Comparison of ENCODE assay signal across 22 cellular contexts in the genomic region with DNA sequence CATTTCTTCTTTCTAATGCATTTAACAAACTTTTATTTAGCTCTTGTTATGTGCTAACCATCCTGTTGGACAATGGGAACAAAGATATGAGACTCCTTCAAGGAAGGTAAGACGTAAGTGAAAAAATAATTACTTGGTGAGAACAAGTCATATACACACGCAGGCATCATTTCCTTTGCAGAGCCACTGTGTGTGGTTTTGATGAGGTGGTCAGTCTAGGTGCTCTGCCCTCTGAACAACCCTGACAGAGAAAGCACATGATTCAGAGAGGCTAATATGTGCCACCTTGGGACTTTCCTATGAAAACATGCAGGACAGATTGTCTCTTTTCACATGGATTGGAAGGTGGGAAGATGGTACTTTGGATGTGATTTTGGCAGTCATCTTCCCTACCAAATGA.
DNase-seq lines count a peak whose midpoint lies in the region; ATAC-seq, FAIRE-seq and TF ChIP-seq lines count a peak whose summit lies in the region.
"Had no signal": no experiment of that assay in that cellular context is flagged by ENCODE, and none has a peak within 500 bp of the region (broad histone marks: within the 10 kb centered on the region; RNA-seq: fewer than 3 reads in every experiment).

No MANE protein-coding gene starts in this region.

- no peaks in the 10 kb centered on the region for H3K79me1 ChIP-seq in mesenchymal stem cell (replicated peaks; ENCODE audit: low read length, poor library complexity, severe bottlenecking)

- no peak for TF ChIP-seq RAD21 in GM12878 (IDR thresholded peaks at IDR 0.05; ENCODE audit: insufficient read depth, low read depth, low read length)

- FAIRE-seq in GM12878 (lab: Jason Lieb, UNC) = no peak
- FAIRE-seq: GM18507 had no signal

- no peak overlapping the region for H3K18ac ChIP-seq in mesenchymal stem cell (ENCODE audit: low read depth in 1 of 2, low read length in 2 of 2)

- H3K27me3 Mint-ChIP-seq in activated naive CD4-positive, alpha-beta T cell treated with anti-CD3 and anti-CD28 coated beads, Interleukin-2, amount 10 ng/mL, durations not matched to agents 7 days and 5 days = no peaks in the 10 kb centered on the region
- H3K27me3 Mint-ChIP-seq: CD8-positive, alpha-beta memory T cell had no signal

- DNase-seq in left ventricle myocardium inferior = no peak
- no peak for DNase-seq in right cardiac atrium
- DNase-seq in GM12878 (ENCODE audit: low read depth, low spot score) = no peak
- DNase-seq in mesenchymal stem cell = no peak
- no peak for DNase-seq in amniotic stem cell (lab: John Stamatoyannopoulos, UW)
- DNase-seq in NCI-H2107 treated with DMSO at 0.1 percent for 48 hours (lab: John Stamatoyannopoulos, UW; ENCODE audit: unreplicated experiment) = no peak
- no peak for DNase-seq in aorta
- DNase-seq in activated naive CD4-positive, alpha-beta T cell treated with anti-CD3 and anti-CD28 coated beads, Interleukin-2, amount 10 ng/mL, durations not matched to agents 7 days and 5 days = no peak
- DNase-seq: Calu3; CD8-positive, alpha-beta memory T cell; DMS153; KBM-7; NCI-H1105; NCI-H146; NCI-H2029; NCI-H226; NCI-H510A treated with DMSO at 0.1 percent for 48 hours; NCI-H748 treated with DMSO at 0.1 percent for 48 hours; NK-92 treated with Interleukin-12 subunit alpha and Interleukin-12 subunit beta, amount 100 ng/mL, for 24 hours; SJCRH30 had no signal

- no peak overlapping the region for H2BK120ac ChIP-seq in mesenchymal stem cell (ENCODE audit: low read depth, low read length)

- H3K79me2 ChIP-seq in GM12878 (ENCODE audit: control insufficient read depth, insufficient read depth, low read length) = no peaks in the 10 kb centered on the region

- SMC1A ChIA-PET in GM12878 (lab: Charles Lee; ENCODE audit: uncharacterized antibody, unreplicated experiment) = no interaction called here

- TF ChIP-seq CTCF in left ventricle myocardium inferior (IDR thresholded peaks at IDR 0.05; ENCODE audit: borderline replicate concordance) = no peak
- no peak for TF ChIP-seq CTCF in GM12878 (IDR thresholded peaks at IDR 0.05 in 2 of 3, conservative IDR thresholded peaks at IDR 0.05 in 1 of 3; ENCODE audit: control insufficient read depth in 2 of 3, extremely low read depth in 1 of 3, insufficient read depth in 1 of 3, low read depth in 3 of 3, low read length in 3 of 3)

- no peak overlapping the region for H3K14ac ChIP-seq in mesenchymal stem cell (ENCODE audit: low read length in 2 of 2)

- no peak overlapping the region for H2AK5ac ChIP-seq in mesenchymal stem cell (ENCODE audit: low read length, severe bottlenecking)

- CTCF ChIA-PET in GM12878 (lab: Yijun Ruan, JAX) = no interaction called here
- CTCF ChIA-PET in activated naive CD4-positive, alpha-beta T cell treated with anti-CD3 and anti-CD28 coated beads, Interleukin-2, amount 10 ng/mL, durations not matched to agents 7 days and 5 days (lab: Charles Lee) = interaction anchor here (0.6 kb wide), 1 partner anchor 14 kb away, joined by 3 read pairs; no protein-coding TSS in a partner anchor

- H3K4me3 ChIP-seq in left ventricle myocardium inferior = no peak overlapping the region
- H3K4me3 ChIP-seq in right cardiac atrium (ENCODE audit: low read length) = no peak overlapping the region
- no peak overlapping the region for H3K4me3 ChIP-seq in GM12878
- no peak overlapping the region for H3K4me3 ChIP-seq in mesenchymal stem cell (ENCODE audit: insufficient read depth in 1 of 2, low read depth in 1 of 2, low read length in 2 of 2)
- H3K4me3 ChIP-seq in aorta (ENCODE audit: low read length in 2 of 2) = no peak overlapping the region
- H3K4me3 ChIP-seq: SJCRH30 had no signal

- in situ Hi-C loops in GM12878 (cut with MboI) = no loop called here

- WGBS in right cardiac atrium = 86% methylated on average over 2 of the region's 2 CpGs
- WGBS in GM12878 (ENCODE audit: insufficient coverage, insufficient replicate concordance, low lambda C conversion rate, missing lambda C conversion rate) = 3% methylated on average over 2 of the region's 2 CpGs
- 95% methylated on average over 2 of the region's 2 CpGs for WGBS in mesenchymal stem cell
- WGBS in aorta, 2 donors = 89 to 93% methylated on average over 2 of the region's 2 CpGs

- H3K4me3 Mint-ChIP-seq in activated naive CD4-positive, alpha-beta T cell treated with anti-CD3 and anti-CD28 coated beads, Interleukin-2, amount 10 ng/mL, durations not matched to agents 7 days and 5 days = no peak overlapping the region
- H3K4me3 Mint-ChIP-seq: CD8-positive, alpha-beta memory T cell had no signal

- H3K4ac ChIP-seq in mesenchymal stem cell (ENCODE audit: low read depth in 1 of 2, low read length in 2 of 2) = no peak overlapping the region

- H3K27ac Mint-ChIP-seq in activated naive CD4-positive, alpha-beta T cell treated with anti-CD3 and anti-CD28 coated beads, Interleukin-2, amount 10 ng/mL, durations not matched to agents 7 days and 5 days = no peak overlapping the region
- H3K27ac Mint-ChIP-seq: CD8-positive, alpha-beta memory T cell had no signal

- no peak overlapping the region for H4K8ac ChIP-seq in mesenchymal stem cell (ENCODE audit: low read length)

- intact Hi-C loops in left ventricle myocardium inferior (cut with micrococcal nuclease) (no loop called here), right cardiac atrium (cut with DNase I) (no loop called here), GM12878 (cut with micrococcal nuclease; ENCODE audit: unreplicated experiment) (no loop called here), aorta (cut with DNase I) (no loop called here)

- H2AFZ ChIP-seq in GM12878 (ENCODE audit: control insufficient read depth, low read depth, low read length) (no peak overlapping the region), mesenchymal stem cell (ENCODE audit: low read depth, low read length) (peak overlapping the region; percentile 14)

- H3K27me3 ChIP-seq in left ventricle myocardium inferior (ENCODE audit: low read depth) (no peaks in the 10 kb centered on the region), right cardiac atrium (ENCODE audit: control insufficient read depth, insufficient read depth) (no peaks in the 10 kb centered on the region), GM12878 (replicated peaks in 1 of 2; ENCODE audit: control insufficient read depth in 2 of 2, insufficient read depth in 2 of 2, low read length in 1 of 2) (no peaks in the 10 kb centered on the region), mesenchymal stem cell (ENCODE audit: control insufficient read depth in 1 of 2, insufficient read depth in 1 of 2, low read length in 2 of 2) (no peaks in the 10 kb centered on the region), aorta (ENCODE audit: control insufficient read depth in 1 of 2, insufficient read depth in 2 of 2, low read length in 1 of 2) (no peaks in the 10 kb centered on the region)
- H3K27me3 ChIP-seq: SJCRH30 had no signal

- H3K36me3 ChIP-seq in left ventricle myocardium inferior (no peaks in the 10 kb centered on the region), GM12878 (ENCODE audit: control insufficient read depth in 2 of 2, insufficient read depth in 2 of 2, low read length in 1 of 2) (no peaks in the 10 kb centered on the region), mesenchymal stem cell (ENCODE audit: control insufficient read depth in 1 of 2, insufficient read depth in 2 of 2, low read depth in 1 of 2, low read length in 2 of 2) (no peaks in the 10 kb centered on the region), aorta (ENCODE audit: control insufficient read depth in 1 of 2, insufficient read depth in 2 of 2, low read length in 1 of 2) (no peaks in the 10 kb centered on the region)
- H3K36me3 ChIP-seq: SJCRH30 had no signal

- no peaks in the 10 kb centered on the region for H4K20me1 ChIP-seq in GM12878 (ENCODE audit: control insufficient read depth, insufficient read depth)

- no TSS peak for BruUV-seq in GM12878 (replicated peaks; lab: Mats Ljungman, UMichigan)

- no peak overlapping the region for H2BK15ac ChIP-seq in mesenchymal stem cell (ENCODE audit: low read depth, poor library complexity, severe bottlenecking)

- H3K4me2 ChIP-seq in GM12878 (ENCODE audit: control insufficient read depth, insufficient read depth) (no peak overlapping the region), mesenchymal stem cell (ENCODE audit: low read length, poor library complexity, severe bottlenecking) (no peak overlapping the region)

- no peaks in the 10 kb centered on the region for H3K36me3 Mint-ChIP-seq in activated naive CD4-positive, alpha-beta T cell treated with anti-CD3 and anti-CD28 coated beads, Interleukin-2, amount 10 ng/mL, durations not matched to agents 7 days and 5 days
- H3K36me3 Mint-ChIP-seq: CD8-positive, alpha-beta memory T cell had no signal

- H3K4me1 ChIP-seq in left ventricle myocardium inferior = peaks cover 24% of the 10 kb centered on the region
- no peaks in the 10 kb centered on the region for H3K4me1 ChIP-seq in right cardiac atrium (ENCODE audit: control insufficient read depth, insufficient read depth, low read length)
- no peaks in the 10 kb centered on the region for H3K4me1 ChIP-seq in GM12878 (ENCODE audit: control insufficient read depth, insufficient read depth, low read length)
- no peaks in the 10 kb centered on the region for H3K4me1 ChIP-seq in mesenchymal stem cell (ENCODE audit: control insufficient read depth, insufficient read depth, low read depth, low read length)
- H3K4me1 ChIP-seq in aorta (ENCODE audit: control insufficient read depth in 1 of 2, insufficient read depth in 2 of 2, low read length in 2 of 2) = no peaks in the 10 kb centered on the region
- H3K4me1 ChIP-seq: SJCRH30 had no signal

- POLR2A ChIA-PET in GM12878 (lab: Charles Lee) = no interaction called here

- no peak for TF ChIP-seq EP300 in GM12878 (IDR thresholded peaks at IDR 0.05; ENCODE audit: borderline replicate concordance in 1 of 2, control insufficient read depth in 1 of 2, low read depth in 2 of 2, low read length in 2 of 2)

- ATAC-seq in right cardiac atrium (no peak), GM12878 (peak; percentile 64), aorta (ENCODE audit: low FRiP score) (no peak)

- peak overlapping the region; percentile 78 for H3K27ac ChIP-seq in left ventricle myocardium inferior (replicated peaks)
- H3K27ac ChIP-seq in right cardiac atrium (ENCODE audit: low read length) = no peak overlapping the region
- H3K27ac ChIP-seq in GM12878 (ENCODE audit: control insufficient read depth, insufficient read depth) = no peak overlapping the region
- H3K27ac ChIP-seq in mesenchymal stem cell (ENCODE audit: low read length, poor library complexity, severe bottlenecking) = no peak overlapping the region
- no peak overlapping the region for H3K27ac ChIP-seq in aorta (ENCODE audit: low read depth in 1 of 2, low read length in 2 of 2)
- H3K27ac ChIP-seq: C4-2B, SJCRH30 had no signal

- no peak for TF ChIP-seq POLR2A in GM12878 (IDR thresholded peaks at IDR 0.05; ENCODE audit: low read depth, low read length)

- H3K23ac ChIP-seq in mesenchymal stem cell (ENCODE audit: low read length in 2 of 2) = no peak overlapping the region

- H4K91ac ChIP-seq in mesenchymal stem cell (ENCODE audit: low read length) = no peak overlapping the region

- H3K4me1 Mint-ChIP-seq in activated naive CD4-positive, alpha-beta T cell treated with anti-CD3 and anti-CD28 coated beads, Interleukin-2, amount 10 ng/mL, durations not matched to agents 7 days and 5 days = no peaks in the 10 kb centered on the region
- H3K4me1 Mint-ChIP-seq: CD8-positive, alpha-beta memory T cell had no signal

- no peak overlapping the region for H2BK5ac ChIP-seq in mesenchymal stem cell (ENCODE audit: low read depth, low read length, poor library complexity, severe bottlenecking)

- RAD21 ChIA-PET in GM12878 (lab: Charles Lee; ENCODE audit: unreplicated experiment) = no interaction called here

- no peak overlapping the region for H2BK12ac ChIP-seq in mesenchymal stem cell (ENCODE audit: low read length in 2 of 2)

- peaks cover 5% of the 10 kb centered on the region for H3K9me3 Mint-ChIP-seq in activated naive CD4-positive, alpha-beta T cell treated with anti-CD3 and anti-CD28 coated beads, Interleukin-2, amount 10 ng/mL, durations not matched to agents 7 days and 5 days

- H3K9me3 ChIP-seq in left ventricle myocardium inferior (replicated peaks) (peaks cover 5% of the 10 kb centered on the region), right cardiac atrium (ENCODE audit: control insufficient read depth, low read length) (no peaks in the 10 kb centered on the region), GM12878 (replicated peaks; ENCODE audit: control insufficient read depth, insufficient read depth, low read length) (no peaks in the 10 kb centered on the region), mesenchymal stem cell (ENCODE audit: control insufficient read depth, low read length) (no peaks in the 10 kb centered on the region), aorta (ENCODE audit: control insufficient read depth, low read length) (no peaks in the 10 kb centered on the region)
- H3K9me3 ChIP-seq: SJCRH30 had no signal

- H3K9ac ChIP-seq in GM12878 (ENCODE audit: control insufficient read depth, insufficient read depth, low read length) = no peak overlapping the region
- peak overlapping the region; percentile 53 for H3K9ac ChIP-seq in mesenchymal stem cell (ENCODE audit: low read length)
